ENCODE assay signal across 28 cellular contexts in genomic region chr12:109502332-109502731, GRCh38.
"Had no signal": no experiment of that assay in that cellular context is flagged by ENCODE, and none has a peak within 500 bp of the region (broad histone marks: within the 10 kb centered on the region; RNA-seq: fewer than 3 reads in every experiment).

No MANE protein-coding gene starts in this region.

- ATAC-seq: activated CD8-positive, alpha-beta T cell treated with anti-CD3 and anti-CD28 coated beads for 36 hours; activated naive CD8-positive, alpha-beta T cell treated with anti-CD3 and anti-CD28 coated beads, Interleukin-2, amount 50 U/mL, for 24 hours; activated T-cell treated with anti-CD3 and anti-CD28 coated beads, Interleukin-2, amount 50 U/mL, for 4 hours; activated T-cell treated with anti-CD3 and anti-CD28 coated beads, Interleukin-2, amount 50 U/mL, for 72 hours; activated T-helper 17 cell treated with anti-CD3 and anti-CD28 coated beads, Interleukin-2, amount 50 U/mL, for 72 hours had no signal

- H3K27ac ChIP-seq: ascending aorta, cardiac muscle cell, VCaP had no signal

- DNase-seq: activated B cell treated with CpG ODN at 0.5 μM for 24 hours; activated CD4-positive, alpha-beta memory T cell treated with anti-CD3 and anti-CD28 coated beads for 36 hours; activated CD4-positive, alpha-beta T cell treated with anti-CD3 and anti-CD28 coated beads for 4 hours; activated CD4-positive, alpha-beta T cell treated with anti-CD3 and anti-CD28 coated beads, Interleukin-2, amount 10 ng/mL, durations not matched to agents 24 days and 14 days; activated CD4-positive, alpha-beta T cell treated with anti-CD3 and anti-CD28 coated beads, Interleukin-2, amount 50 U/mL, for 1 hour; activated CD4-positive, alpha-beta T cell treated with anti-CD3 and anti-CD28 coated beads, Interleukin-2, amount 50 U/mL, for 4 hours; activated CD4-positive, CD25-positive, alpha-beta regulatory T cell treated with anti-CD3 and anti-CD28 coated beads, Interleukin-2, amount 50 U/mL, for 72 hours; activated CD8-positive, alpha-beta memory T cell treated with anti-CD3 and anti-CD28 coated beads, Interleukin-2, amount 50 U/mL, for 4 hours; activated CD8-positive, alpha-beta T cell treated with anti-CD3 and anti-CD28 coated beads for 36 hours; activated effector memory CD4-positive, alpha-beta T cell treated with anti-CD3 and anti-CD28 coated beads, Interleukin-2, amount 50 U/mL, for 16 hours; activated gamma-delta T cell treated with Interleukin-2 at 50 U/mL for 16 hours; activated naive CD4-positive, alpha-beta T cell; activated naive CD4-positive, alpha-beta T cell treated with anti-CD3 and anti-CD28 coated beads for 36 hours; activated naive CD8-positive, alpha-beta T cell treated with anti-CD3 and anti-CD28 coated beads, Interleukin-2, amount 10 ng/mL, durations not matched to agents 7 days and 5 days; activated naive CD8-positive, alpha-beta T cell treated with anti-CD3 and anti-CD28 coated beads, Interleukin-2, amount 50 U/mL, for 24 hours; activated T-cell treated with anti-CD3 and anti-CD28 coated beads for 4 hours; activated T-cell treated with anti-CD3 and anti-CD28 coated beads, Interleukin-2, amount 50 U/mL, for 1 hour; activated T-cell treated with anti-CD3 and anti-CD28 coated beads, Interleukin-2, amount 50 U/mL, for 4 hours; activated T-cell treated with anti-CD3 and anti-CD28 coated beads, Interleukin-2, amount 50 U/mL, for 72 hours; amygdala; central memory CD4-positive, alpha-beta T cell; T-helper 1 cell; T-helper 2 cell; T-helper 9 cell had no signal
